Comparison of ENCODE assay signal across 11 cellular contexts in the genomic region with DNA sequence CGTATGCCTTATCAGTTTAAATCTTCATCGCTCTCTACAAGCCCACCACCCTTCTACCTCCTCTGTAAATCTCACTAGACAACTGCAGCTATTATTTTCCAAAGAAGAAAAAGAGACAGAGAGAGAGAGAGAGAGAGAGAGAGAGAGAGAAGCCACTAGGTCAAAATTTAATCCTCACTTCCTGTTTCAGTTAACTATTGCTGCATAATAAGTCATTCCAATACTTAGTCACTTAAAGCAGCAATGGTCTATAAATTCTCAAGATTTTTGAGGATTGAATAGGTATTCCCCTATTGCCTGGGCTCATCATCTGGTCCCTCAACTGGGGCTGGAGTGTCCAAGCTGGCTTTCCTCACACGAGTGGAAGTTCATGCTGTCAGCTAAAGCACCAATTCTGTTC.
DNase-seq lines count a peak whose midpoint lies in the region; ATAC-seq and TF ChIP-seq lines count a peak whose summit lies in the region.
"Had no signal": no experiment of that assay in that cellular context is flagged by ENCODE, and none has a peak within 500 bp of the region (broad histone marks: within the 10 kb centered on the region; RNA-seq: fewer than 3 reads in every experiment).

No MANE protein-coding gene starts in this region.

- H3K36me3 ChIP-seq in OCI-LY7 (ENCODE audit: insufficient read depth, low read length) = no peaks in the 10 kb centered on the region

- H3K36me3 Mint-ChIP-seq in activated T-helper 2 cell treated with anti-CD3 and anti-CD28 coated beads, Interferon-gamma antibody, Interleukin-2, Interleukin-4, amounts not matched to agents 10 μg/mL and 5 μg/mL and 100 μg/mL, durations not matched to agents 14 hours and 24 hours and 36 hours (ENCODE audit: low read depth) = no peaks in the 10 kb centered on the region

- no peak overlapping the region for H3K4me2 ChIP-seq in OCI-LY7 (ENCODE audit: low read length)

- no peaks in the 10 kb centered on the region for H4K20me1 ChIP-seq in OCI-LY7 (ENCODE audit: insufficient read depth, low read length)

- H3K27ac Mint-ChIP-seq in activated T-helper 2 cell treated with anti-CD3 and anti-CD28 coated beads, Interferon-gamma antibody, Interleukin-2, Interleukin-4, amounts not matched to agents 10 μg/mL and 5 μg/mL and 100 μg/mL, durations not matched to agents 14 hours and 24 hours and 36 hours = no peak overlapping the region
- H3K27ac Mint-ChIP-seq: activated CD4-positive, alpha-beta T cell treated with anti-CD3 and anti-CD28 coated beads, Interleukin-2, amount 10 ng/mL, durations not matched to agents 24 days and 14 days had no signal

- H3K79me2 ChIP-seq in OCI-LY7 (ENCODE audit: insufficient read depth, low read depth, low read length) = no peaks in the 10 kb centered on the region

- H3K27me3 Mint-ChIP-seq in activated T-helper 2 cell treated with anti-CD3 and anti-CD28 coated beads, Interferon-gamma antibody, Interleukin-2, Interleukin-4, amounts not matched to agents 10 μg/mL and 5 μg/mL and 100 μg/mL, durations not matched to agents 14 hours and 24 hours and 36 hours (ENCODE audit: low read depth) = no peaks in the 10 kb centered on the region
- H3K27me3 Mint-ChIP-seq: activated CD4-positive, alpha-beta T cell treated with anti-CD3 and anti-CD28 coated beads, Interleukin-2, amount 10 ng/mL, durations not matched to agents 24 days and 14 days had no signal

- no peak for TF ChIP-seq CTCF in fibroblast of mammary gland (conservative IDR thresholded peaks at IDR 0.05; ENCODE audit: control insufficient read depth, insufficient read depth, low read depth, low read length)
- no peak for TF ChIP-seq CTCF in OCI-LY7 (conservative IDR thresholded peaks at IDR 0.05; ENCODE audit: low read length)

- CTCF ChIA-PET in OCI-LY7 (lab: Charles Lee; ENCODE audit: unreplicated experiment) = no interaction called here

- H2AFZ ChIP-seq in OCI-LY7 (ENCODE audit: low read length) = no peak overlapping the region

- H3K9me2 ChIP-seq in OCI-LY7 (ENCODE audit: insufficient read depth, low read length) = no peaks in the 10 kb centered on the region

- POLR2A ChIA-PET in OCI-LY7 (lab: Charles Lee) = no interaction called here

- H3K9me3 Mint-ChIP-seq in activated T-helper 2 cell treated with anti-CD3 and anti-CD28 coated beads, Interferon-gamma antibody, Interleukin-2, Interleukin-4, amounts not matched to agents 10 μg/mL and 5 μg/mL and 100 μg/mL, durations not matched to agents 14 hours and 24 hours and 36 hours = no peaks in the 10 kb centered on the region
- H3K9me3 Mint-ChIP-seq: activated CD4-positive, alpha-beta T cell treated with anti-CD3 and anti-CD28 coated beads, Interleukin-2, amount 10 ng/mL, durations not matched to agents 24 days and 14 days had no signal

- H3K9me3 ChIP-seq in OCI-LY7 (ENCODE audit: low read length) = no peaks in the 10 kb centered on the region
- H3K9me3 ChIP-seq: psoas muscle had no signal

- H3K4me3 ChIP-seq in fibroblast of mammary gland (ENCODE audit: control insufficient read depth, low read depth, low read length) (no peak overlapping the region), OCI-LY7 (ENCODE audit: low read depth, low read length, poor library complexity, severe bottlenecking) (no peak overlapping the region)
- H3K4me3 ChIP-seq: psoas muscle had no signal

- no peak overlapping the region for H3K27ac ChIP-seq in OCI-LY7 (ENCODE audit: low read depth, low read length, poor library complexity, severe bottlenecking)
- H3K27ac ChIP-seq: psoas muscle had no signal

- peaks cover 6% of the 10 kb centered on the region for H3K4me1 Mint-ChIP-seq in activated T-helper 2 cell treated with anti-CD3 and anti-CD28 coated beads, Interferon-gamma antibody, Interleukin-2, Interleukin-4, amounts not matched to agents 10 μg/mL and 5 μg/mL and 100 μg/mL, durations not matched to agents 14 hours and 24 hours and 36 hours (ENCODE audit: low read depth)
- H3K4me1 Mint-ChIP-seq: activated CD4-positive, alpha-beta T cell treated with anti-CD3 and anti-CD28 coated beads, Interleukin-2, amount 10 ng/mL, durations not matched to agents 24 days and 14 days had no signal

- no peaks in the 10 kb centered on the region for H3K4me1 ChIP-seq in OCI-LY7 (ENCODE audit: insufficient read depth, low read length, poor library complexity, severe bottlenecking)
- H3K4me1 ChIP-seq: psoas muscle had no signal

- no peak overlapping the region for H3K4me3 Mint-ChIP-seq in activated T-helper 2 cell treated with anti-CD3 and anti-CD28 coated beads, Interferon-gamma antibody, Interleukin-2, Interleukin-4, amounts not matched to agents 10 μg/mL and 5 μg/mL and 100 μg/mL, durations not matched to agents 14 hours and 24 hours and 36 hours (ENCODE audit: low read depth)
- H3K4me3 Mint-ChIP-seq: activated CD4-positive, alpha-beta T cell treated with anti-CD3 and anti-CD28 coated beads, Interleukin-2, amount 10 ng/mL, durations not matched to agents 24 days and 14 days had no signal

- ATAC-seq in GM18502 (IDR thresholded peaks at IDR 0.05; ENCODE audit: poor library complexity, unreplicated experiment) (peak; percentile 90), GM21737 (IDR thresholded peaks at IDR 0.05; ENCODE audit: unreplicated experiment) (peak; percentile 68), HG03469 (IDR thresholded peaks at IDR 0.05; ENCODE audit: unreplicated experiment) (peak; percentile 89), sciatic nerve (no peak)
- ATAC-seq: psoas muscle had no signal

- intact Hi-C loops in OCI-LY7 (cut with micrococcal nuclease; ENCODE audit: unreplicated experiment) = no loop called here
- intact Hi-C loops in activated T-helper 2 cell treated with anti-CD3 and anti-CD28 coated beads, Interferon-gamma antibody, Interleukin-2, Interleukin-4, amounts not matched to agents 10 μg/mL and 5 μg/mL and 100 μg/mL, durations not matched to agents 14 hours and 24 hours and 36 hours (cut with micrococcal nuclease) = no loop called here
- intact Hi-C loops in sciatic nerve (cut with DNase I) = no loop called here

- peak; percentile 33 for DNase-seq in fibroblast of mammary gland (ENCODE audit: low read depth)
- no peak for DNase-seq in stimulated activated CD4-positive, alpha-beta T cell treated with anti-CD3 and anti-CD28 coated beads, Interleukin-12 subunit alpha, Interleukin-12 subunit beta, amount 100 ng/mL, for 4 hours
- DNase-seq in OCI-LY7 (ENCODE audit: low spot score) = no peak
- no peak for DNase-seq in activated T-helper 2 cell treated with anti-CD3 and anti-CD28 coated beads, Interferon-gamma antibody, Interleukin-2, Interleukin-4, amounts not matched to agents 10 μg/mL and 5 μg/mL and 100 μg/mL, durations not matched to agents 14 hours and 24 hours and 36 hours (ENCODE audit: low spot score)
- no peak for DNase-seq in sciatic nerve (ENCODE audit: low spot score)
- DNase-seq: activated CD4-positive, alpha-beta T cell treated with anti-CD3 and anti-CD28 coated beads, Interleukin-2, amount 10 ng/mL, durations not matched to agents 24 days and 14 days; NCI-H524 treated with DMSO at 0.1 percent for 48 hours; psoas muscle had no signal

- no TSS peak for BruUV-seq in OCI-LY7 (replicated peaks; lab: Mats Ljungman, UMichigan)
